In the genomic region with DNA sequence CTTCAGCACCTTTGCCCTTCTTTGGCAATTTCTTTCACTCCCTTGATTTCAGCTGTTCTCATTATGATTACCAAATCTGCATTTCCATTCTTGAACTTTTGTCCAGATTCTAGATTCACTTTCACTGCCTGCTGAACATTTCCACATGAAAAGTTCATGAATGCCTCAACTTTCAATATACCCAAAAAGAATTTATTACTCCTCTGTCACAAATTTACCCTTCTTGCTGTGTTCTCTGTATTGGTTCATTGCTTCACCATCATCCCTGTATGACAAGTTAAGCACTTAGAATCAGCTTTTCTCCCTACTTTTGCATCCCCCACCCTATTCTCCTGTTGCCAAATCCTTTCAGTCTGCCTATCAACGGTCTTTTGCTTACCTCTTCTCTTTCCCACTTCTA, we compare ENCODE assay signal across 6 cellular contexts.
"Had no signal": no experiment of that assay in that cellular context is flagged by ENCODE, and none has a peak within 500 bp of the region (broad histone marks: within the 10 kb centered on the region; RNA-seq: fewer than 3 reads in every experiment).

No MANE protein-coding gene starts in this region.

- H3K27ac ChIP-seq: GM23248 had no signal

- H3K4me3 ChIP-seq: GM23248, K562 had no signal

- ATAC-seq: K562 had no signal

- H2AFZ ChIP-seq: GM23248 had no signal

- H3K9ac ChIP-seq: GM23248 had no signal

- DNase-seq: GM23248, H7, HCEC 1CT, IMR-90 had no signal

- FAIRE-seq: HTR-8/SVneo, K562 had no signal
